12 cellular contexts compared by ENCODE assay signal in the genomic region with DNA sequence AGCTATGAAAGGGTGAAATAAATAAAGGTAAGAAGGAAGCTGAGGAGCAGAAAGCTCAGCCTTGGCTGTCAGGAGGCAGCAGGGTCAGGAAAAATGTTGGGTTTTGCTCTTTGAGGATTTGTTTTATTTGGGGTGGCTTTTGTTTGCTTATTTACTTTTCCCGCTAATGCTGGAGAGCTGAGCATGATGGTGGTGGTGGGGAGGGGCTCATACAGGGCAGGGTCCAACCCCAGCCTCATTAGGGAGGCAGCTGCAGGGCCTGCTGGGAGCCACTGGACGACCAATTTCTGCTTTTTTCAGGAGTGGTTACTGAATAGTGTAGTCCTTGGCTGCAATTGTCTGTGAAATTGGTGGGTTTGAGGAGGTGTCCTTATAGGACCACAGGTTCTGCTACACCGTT. TPM values are rescaled to one million over a fixed set of nuclear protein-coding genes. Genes with fewer than 3 reads are reported as not detected.
DNase-seq lines count a peak whose midpoint lies in the region; ATAC-seq and TF ChIP-seq lines count a peak whose summit lies in the region.
"Had no signal": no experiment of that assay in that cellular context is flagged by ENCODE, and none has a peak within 500 bp of the region (broad histone marks: within the 10 kb centered on the region; RNA-seq: fewer than 3 reads in every experiment).

No MANE protein-coding gene starts in this region.

- H3K27me3 Mint-ChIP-seq in activated CD8-positive, alpha-beta memory T cell treated with anti-CD3 and anti-CD28 coated beads, Interleukin-2, amount 10 ng/mL, durations not matched to agents 7 days and 5 days = no peaks in the 10 kb centered on the region
- H3K27me3 Mint-ChIP-seq in effector memory CD8-positive, alpha-beta T cell = no peaks in the 10 kb centered on the region

- peak overlapping the region; percentile 73 for H3K27ac Mint-ChIP-seq in activated CD8-positive, alpha-beta memory T cell treated with anti-CD3 and anti-CD28 coated beads, Interleukin-2, amount 10 ng/mL, durations not matched to agents 7 days and 5 days
- H3K27ac Mint-ChIP-seq in effector memory CD8-positive, alpha-beta T cell = peak overlapping the region; percentile 91 to 93

- H3K9me3 Mint-ChIP-seq in activated CD8-positive, alpha-beta memory T cell treated with anti-CD3 and anti-CD28 coated beads, Interleukin-2, amount 10 ng/mL, durations not matched to agents 7 days and 5 days (ENCODE audit: low read depth) = no peaks in the 10 kb centered on the region
- H3K9me3 Mint-ChIP-seq in effector memory CD8-positive, alpha-beta T cell = no peaks in the 10 kb centered on the region

- peak overlapping the region; percentile 32 for H3K4me3 Mint-ChIP-seq in activated CD8-positive, alpha-beta memory T cell treated with anti-CD3 and anti-CD28 coated beads, Interleukin-2, amount 10 ng/mL, durations not matched to agents 7 days and 5 days
- peak overlapping the region; percentile 72 to 79 for H3K4me3 Mint-ChIP-seq in effector memory CD8-positive, alpha-beta T cell

- intact Hi-C loops in spleen (cut with DNase I; ENCODE audit: low total_unique reads) = no loop called here
- intact Hi-C loops in body of pancreas (cut with DNase I) = no loop called here

- no peak for DNase-seq in activated CD8-positive, alpha-beta memory T cell treated with anti-CD3 and anti-CD28 coated beads, Interleukin-2, amount 10 ng/mL, durations not matched to agents 7 days and 5 days
- no peak for DNase-seq in activated CD8-positive, alpha-beta memory T cell treated with anti-CD3 and anti-CD28 coated beads, Interleukin-2, amount 50 U/mL, for 4 hours
- peak; percentile 64 for DNase-seq in NCI-H69 (lab: John Stamatoyannopoulos, UW)
- DNase-seq in effector memory CD8-positive, alpha-beta T cell = no peak
- DNase-seq in spleen = no peak
- DNase-seq in NCI-H1436 treated with DMSO at 0.1 percent for 48 hours (lab: John Stamatoyannopoulos, UW) = no peak
- DNase-seq in body of pancreas = no peak
- DNase-seq: activated gamma-delta T cell treated with Interleukin-2 at 50 U/mL for 16 hours, AML-193, Kasumi-1, NCI-H446 had no signal

- no peaks in the 10 kb centered on the region for H3K9me3 ChIP-seq in spleen
- no peaks in the 10 kb centered on the region for H3K9me3 ChIP-seq in body of pancreas

- H3K4me1 ChIP-seq in spleen = peaks cover 32 to 74% (median 60%) of the 10 kb centered on the region in 6 donors
- H3K4me1 ChIP-seq in body of pancreas = peaks cover 7% of the 10 kb centered on the region

- CTCF ChIA-PET in activated CD8-positive, alpha-beta memory T cell treated with anti-CD3 and anti-CD28 coated beads, Interleukin-2, amount 10 ng/mL, durations not matched to agents 7 days and 5 days (lab: Charles Lee) = interaction anchor here (1.2 to 2.7 kb wide), 9 partner anchors 9 to 179 kb away, joined by 3 to 8 read pairs (median 7); a partner anchor contains a TSS

- peaks cover 48% of the 10 kb centered on the region for H3K36me3 Mint-ChIP-seq in activated CD8-positive, alpha-beta memory T cell treated with anti-CD3 and anti-CD28 coated beads, Interleukin-2, amount 10 ng/mL, durations not matched to agents 7 days and 5 days
- H3K36me3 Mint-ChIP-seq in effector memory CD8-positive, alpha-beta T cell (ENCODE audit: insufficient read depth) = peaks cover 68% of the 10 kb centered on the region

- WGBS in spleen, 5 donors = 39 to 58% (median 43%) methylated on average over 3 of the region's 3 CpGs
- 53 to 63% methylated on average over 3 of the region's 3 CpGs for WGBS in body of pancreas, 2 donors

- TF ChIP-seq POLR2A in spleen (IDR thresholded peaks at IDR 0.05) (no peak), GM18505 (IDR thresholded peaks at IDR 0.05; ENCODE audit: borderline replicate concordance, extremely low read depth, insufficient read depth, insufficient read length) (no peak), body of pancreas (IDR thresholded peaks at IDR 0.05) (no peak)

- peaks cover 65% of the 10 kb centered on the region for H3K4me1 Mint-ChIP-seq in activated CD8-positive, alpha-beta memory T cell treated with anti-CD3 and anti-CD28 coated beads, Interleukin-2, amount 10 ng/mL, durations not matched to agents 7 days and 5 days
- H3K4me1 Mint-ChIP-seq in effector memory CD8-positive, alpha-beta T cell (ENCODE audit: low read depth in 2 of 2) = peaks cover 62 to 75% of the 10 kb centered on the region in 2 donors

- no peak for ATAC-seq in activated CD8-positive, alpha-beta memory T cell treated with anti-CD3 and anti-CD28 coated beads, Interleukin-2, amount 10 ng/mL, durations not matched to agents 7 days and 5 days
- no peak for ATAC-seq in effector memory CD8-positive, alpha-beta T cell (replicated peaks)
- no peak for ATAC-seq in GM18505 (IDR thresholded peaks at IDR 0.05; ENCODE audit: unreplicated experiment)
- no peak for ATAC-seq in body of pancreas

- H3K36me3 ChIP-seq in spleen (peaks cover 0 to 79% (median 35%) of the 10 kb centered on the region in 6 donors), body of pancreas (replicated peaks in 1 of 2; ENCODE audit: insufficient read depth in 1 of 2, low read depth in 2 of 2) (peaks cover 0 to 4% of the 10 kb centered on the region in 2 donors)

- TF ChIP-seq CTCF in spleen (IDR thresholded peaks at IDR 0.05 in 8 of 11, conservative IDR thresholded peaks at IDR 0.05 in 3 of 11) = no peak
- TF ChIP-seq CTCF in body of pancreas (IDR thresholded peaks at IDR 0.05) = no peak

- H3K27ac ChIP-seq in spleen (peak overlapping the region in 5 of 8 donors; percentile 2 to 67 (median 35)), body of pancreas (no peak overlapping the region)

- H3K27me3 ChIP-seq in spleen (replicated peaks in 1 of 7) (no peaks in the 10 kb centered on the region), body of pancreas (no peaks in the 10 kb centered on the region)

- H3K4me3 ChIP-seq in spleen (peak overlapping the region in 1 of 8 donors; percentile 28), body of pancreas (no peak overlapping the region)

RNA-seq across cellular contexts. Expression of a gene that starts 36.3 kb away (rescaled TPM):
- total RNA-seq in activated CD8-positive, alpha-beta memory T cell treated with anti-CD3 and anti-CD28 coated beads, Interleukin-2, amount 10 ng/mL, durations not matched to agents 7 days and 5 days = 100 to 1,000 TPM in 1 of 2 experiments, 10 to 100 TPM in 1; 87.5 to 113 TPM
- total RNA-seq in spleen (10 to 100 TPM; 67.8 to 94.2 (median 80.9) TPM), body of pancreas (10 to 100 TPM; 19.4 to 22.3 TPM)
- polyA plus RNA-seq in spleen = 100 to 1,000 TPM in 2 of 3 donors, 10 to 100 TPM in 1; 80.8 to 108 (median 107) TPM

RNA-seq across cellular contexts. Expression of a gene that starts 52.5 kb away (rescaled TPM):
- under 1 TPM; 0.09 to 0.35 TPM for total RNA-seq in activated CD8-positive, alpha-beta memory T cell treated with anti-CD3 and anti-CD28 coated beads, Interleukin-2, amount 10 ng/mL, durations not matched to agents 7 days and 5 days
- total RNA-seq in spleen (1 to 10 TPM; 1.2 to 6.2 (median 3.4) TPM), body of pancreas (1 to 10 TPM in 1 of 2 donors, under 1 TPM in 1; 0.78 to 1.6 TPM)
- polyA plus RNA-seq in spleen = 1 to 10 TPM in 1 of 3 donors, under 1 TPM in 2; 0.30 to 1.0 (median 0.30) TPM

RNA-seq across cellular contexts. Expression of a gene that starts 57.5 kb away (rescaled TPM):
- total RNA-seq in activated CD8-positive, alpha-beta memory T cell treated with anti-CD3 and anti-CD28 coated beads, Interleukin-2, amount 10 ng/mL, durations not matched to agents 7 days and 5 days = 100 to 1,000 TPM; 502 to 567 TPM
- 10 to 100 TPM; 36.4 to 68.6 (median 62.1) TPM for total RNA-seq in spleen
- polyA plus RNA-seq in spleen = 10 to 100 TPM; 27.9 to 61.1 (median 45.6) TPM
- total RNA-seq in body of pancreas = 1 to 10 TPM; 2.3 to 3.3 TPM

Comparison
In these comparisons a context has a peak if more than half of its experiments do, and no peak if none do; other contexts are left out.
1. H3K27ac ChIP-seq: peak in spleen (5 of 8); none in body of pancreas (0 of 4).
2. RNA of a gene that starts 57.5 kb away (total RNA-seq): 502 to 567 TPM in activated CD8-positive, alpha-beta memory T cell treated with anti-CD3 and anti-CD28 coated beads, Interleukin-2, amount 10 ng/mL, durations not matched to agents 7 days and 5 days and 36.4 to 68.6 TPM in spleen; 2.3 to 3.3 TPM in body of pancreas; every median in the first group is over 4 times any median in the second.